ENCODE assay signal across 1 cellular context in the genomic region with DNA sequence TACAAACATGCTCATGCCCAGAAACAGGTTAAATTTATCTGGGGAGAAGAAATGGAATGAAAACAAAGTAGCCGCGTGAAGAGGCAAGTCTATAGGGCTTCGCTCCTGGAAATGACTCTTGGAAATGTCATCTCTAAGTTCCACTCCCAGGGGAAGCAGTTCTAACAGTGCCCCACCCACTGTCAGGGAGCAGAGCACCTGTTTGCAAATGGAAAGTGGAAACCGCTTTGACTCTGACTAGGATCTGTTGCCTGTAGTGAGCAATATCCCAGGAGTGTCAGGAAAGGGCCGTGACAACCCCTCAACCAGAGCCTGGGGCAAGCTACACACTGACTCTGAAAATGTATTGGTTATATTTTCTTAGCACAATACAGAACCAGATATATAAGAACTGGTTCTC.
TF ChIP-seq lines count a peak whose summit lies in the region.

No MANE protein-coding gene starts in this region.

TF ChIP-seq in H1, 55 proteins besides CTCF, POLR2A, EP300 and RAD21:
- TF ChIP-seq BACH1 (IDR thresholded peaks at IDR 0.05; ENCODE audit: low read length) (no peak), E2F6 (IDR thresholded peaks at IDR 0.05) (no peak), CBX5 (IDR thresholded peaks at IDR 0.05; ENCODE audit: low read depth, low read length) (no peak), TBP (IDR thresholded peaks at IDR 0.05; ENCODE audit: low read depth, low read length) (no peak)
